Comparison of ENCODE assay signal across 23 cellular contexts in the genomic region with DNA sequence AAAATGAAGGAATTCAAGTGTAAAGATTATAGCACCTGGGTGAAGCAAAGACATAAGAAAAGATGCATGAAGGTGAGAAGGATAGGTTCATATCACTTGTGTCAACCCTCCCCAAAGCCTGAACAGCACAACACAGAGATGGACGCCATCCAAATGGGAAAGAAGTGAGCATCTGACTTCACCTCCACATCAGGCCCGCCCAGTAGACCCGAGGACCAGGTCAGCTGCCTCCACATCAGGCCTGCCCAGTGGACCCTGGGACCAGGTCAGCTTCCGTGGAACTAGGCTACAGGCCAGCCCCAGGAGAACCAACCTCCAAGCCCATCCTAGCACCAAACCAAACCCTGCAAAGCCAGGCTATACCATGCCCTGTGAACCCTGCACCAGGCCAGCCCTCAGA.
"Had no signal": no experiment of that assay in that cellular context is flagged by ENCODE, and none has a peak within 500 bp of the region (broad histone marks: within the 10 kb centered on the region; RNA-seq: fewer than 3 reads in every experiment).

No MANE protein-coding gene starts in this region.

- H3K27me3 ChIP-seq: MG63, Peyer's patch, SJCRH30 had no signal

- ATAC-seq: Right ventricle myocardium inferior, SK-N-SH treated with all-trans-retinoic acid at 6 μM for 48 hours had no signal

- H2AFZ ChIP-seq: PC-9 had no signal

- FAIRE-seq: HTR-8/SVneo had no signal

- H3K9me3 ChIP-seq: SJCRH30 had no signal

- H3K4me1 ChIP-seq: Peyer's patch, SJCRH30 had no signal

- DNase-seq: MG63, NCI-H1092, NCI-H1105 treated with DMSO at 0.1 percent for 48 hours, NCI-H1417 treated with DMSO at 0.1 percent for 48 hours, NCI-H146, NCI-H1694 treated with DMSO at 0.1 percent for 48 hours, NCI-H1930, NCI-H2081 treated with DMSO at 0.1 percent for 48 hours, NCI-H2171, NCI-H226, NCI-H446, NCI-H510A, NCI-H524 treated with DMSO at 0.1 percent for 48 hours, NCI-H69, NCI-H774, PC-9, Peyer's patch, SHP77 treated with DMSO at 0.1 percent for 48 hours, SJCRH30 had no signal

- H3K4me2 ChIP-seq: PC-9 had no signal

- H3K36me3 ChIP-seq: MG63, Peyer's patch, SJCRH30 had no signal

- H3K27ac ChIP-seq: HL-60, PC-9, Peyer's patch, SJCRH30 had no signal

- H3K4me3 ChIP-seq: MG63, PC-9, Peyer's patch, SJCRH30 had no signal
